ENCODE assay signal across 8 cellular contexts in genomic region chr9:133355881-133356357, GRCh38. TPM values are rescaled to one million over a fixed set of nuclear protein-coding genes. Genes with fewer than 3 reads are reported as not detected.
DNase-seq lines count a peak whose midpoint lies in the region; ATAC-seq and TF ChIP-seq lines count a peak whose summit lies in the region.

No MANE protein-coding gene starts in this region.

- peaks cover 0 to 42% of the 10 kb centered on the region in 2 donors for H3K36me3 ChIP-seq in gastrocnemius medialis

- no peaks in the 10 kb centered on the region for H3K27me3 ChIP-seq in gastrocnemius medialis

- H3K9me3 ChIP-seq in gastrocnemius medialis: no peaks in the 10 kb centered on the region

- TF ChIP-seq CTCF in WI38 (IDR thresholded peaks at IDR 0.05; ENCODE audit: low read depth, low read length): no peak
- peak in 1 of 5 experiments; percentile 22 for TF ChIP-seq CTCF in gastrocnemius medialis (IDR thresholded peaks at IDR 0.05 in 4 of 5, conservative IDR thresholded peaks at IDR 0.05 in 1 of 5)

- H3K27ac ChIP-seq in gastrocnemius medialis: peak overlapping the region; percentile 66 to 87 (median 82)

- TF ChIP-seq POLR2A in gastrocnemius medialis (IDR thresholded peaks at IDR 0.05): no peak

- peak overlapping the region; percentile 84 for H3K4me3 ChIP-seq in WI38 (ENCODE audit: low read depth, low read length)
- peak overlapping the region; percentile 72 to 88 (median 76) for H3K4me3 ChIP-seq in gastrocnemius medialis

- DNase-seq in NCI-H748 (lab: John Stamatoyannopoulos, UW; ENCODE audit: unreplicated experiment) (peak; percentile 59), NCI-H748 treated with DMSO at 0.1 percent for 48 hours (lab: John Stamatoyannopoulos, UW) (no peak), Right ventricle myocardium superior (no peak), gastrocnemius medialis (no peak), NCI-H2029 treated with DMSO at 0.1 percent for 48 hours (lab: John Stamatoyannopoulos, UW) (no peak), AG08396 (ENCODE audit: low spot score) (no peak)

- intact Hi-C loops in Right ventricle myocardium superior (cut with DNase I) (no loop called here), gastrocnemius medialis (cut with DNase I; ENCODE audit: low total_unique reads) (loop anchor here (1.0 to 2.0 kb wide), 2 partner anchors 8 to 21 kb away; partner anchors contain the start of genes MED22, RPL7A, STKLD1 and SURF4)

- peaks cover 22 to 28% of the 10 kb centered on the region in 2 donors for H3K4me1 ChIP-seq in gastrocnemius medialis

- ATAC-seq in HG03095 (IDR thresholded peaks at IDR 0.05; ENCODE audit: unreplicated experiment): peak; percentile 7
- ATAC-seq in Right ventricle myocardium superior (ENCODE audit: poor library complexity): peak; percentile 7
- ATAC-seq in gastrocnemius medialis: peak; percentile 44 to 54

- in situ Hi-C loops in gastrocnemius medialis (cut with MboI; ENCODE audit: low sequenced_read_pairs in 4 of 4): no loop called here

RNA-seq across cellular contexts. Expression of gene SURF1, which starts 0.4 kb away (rescaled TPM):
- 55.4 TPM for total RNA-seq in Right ventricle myocardium superior
- total RNA-seq in gastrocnemius medialis: 10 to 100 TPM; 33.8 to 68.9 (median 56.0) TPM

RNA-seq across cellular contexts. Expression of gene SURF2, which starts 0.4 kb away (rescaled TPM):
- total RNA-seq in Right ventricle myocardium superior: 14.0 TPM
- total RNA-seq in gastrocnemius medialis: 10 to 100 TPM; 14.3 to 26.4 (median 24.8) TPM

RNA-seq across cellular contexts. Expression of gene RPL7A, which starts 7.9 kb away (rescaled TPM):
- total RNA-seq in Right ventricle myocardium superior (834 TPM), gastrocnemius medialis (1,000 to 10,000 TPM; 1,001 to 1,630 (median 1,510) TPM)

RNA-seq across cellular contexts. Expression of gene MED22, which starts 8.0 kb away (rescaled TPM):
- total RNA-seq in Right ventricle myocardium superior: 19.2 TPM
- total RNA-seq in gastrocnemius medialis: 10 to 100 TPM in 3 of 4 donors, 1 to 10 TPM in 1; 8.5 to 23.4 (median 13.0) TPM

RNA-seq across cellular contexts. Expression of gene SURF6, which starts 19.9 kb away (rescaled TPM):
- total RNA-seq in Right ventricle myocardium superior: 11.1 TPM
- total RNA-seq in gastrocnemius medialis: 10 to 100 TPM; 13.4 to 34.2 (median 28.0) TPM
